In genomic region chr1:190277116-190277515, GRCh38 we compare ENCODE assay signal across 16 cellular contexts.
DNase-seq lines count a peak whose midpoint lies in the region; ATAC-seq and TF ChIP-seq lines count a peak whose summit lies in the region.
"Had no signal": no experiment of that assay in that cellular context is flagged by ENCODE, and none has a peak within 500 bp of the region (broad histone marks: within the 10 kb centered on the region; RNA-seq: fewer than 3 reads in every experiment).

No MANE protein-coding gene starts in this region.

- H2BK15ac ChIP-seq in mesendoderm (replicated peaks; ENCODE audit: low read depth), result no peak overlapping the region

- H3K18ac ChIP-seq in mesendoderm (ENCODE audit: low read length), result no peak overlapping the region

- no peak overlapping the region for H3K56ac ChIP-seq in mesendoderm (ENCODE audit: low read length)

- H2AK5ac ChIP-seq in mesendoderm (ENCODE audit: low read length), result no peak overlapping the region

- H3K9me3 Mint-ChIP-seq in WTC11, result no peaks in the 10 kb centered on the region
- H3K9me3 Mint-ChIP-seq: H9 had no signal

- no peak overlapping the region for H3K4ac ChIP-seq in mesendoderm (ENCODE audit: low read depth, low read length)

- no peak overlapping the region for H3K23ac ChIP-seq in mesendoderm (ENCODE audit: low read length)

- no peaks in the 10 kb centered on the region for H3K36me3 ChIP-seq in mesendoderm (ENCODE audit: control insufficient read depth, insufficient read depth, low read length)
- H3K36me3 ChIP-seq: BLaER1 treated with 17β-estradiol and CSF1 and Interleukin-3, amounts not matched to agents 10 nM and 100 nM had no signal

- H3K79me1 ChIP-seq in mesendoderm (ENCODE audit: low read length), result no peaks in the 10 kb centered on the region

- DNase-seq in SHP77 treated with DMSO at 0.1 percent for 48 hours (lab: John Stamatoyannopoulos, UW) (peak; percentile 3), SHP77 (lab: John Stamatoyannopoulos, UW) (no peak), WTC11 (ENCODE audit: low spot score) (no peak), mesendoderm (peak; percentile 20), T-helper 1 cell (no peak)
- no peak for DNase-seq in activated CD4-positive, alpha-beta T cell treated with anti-CD3 and anti-CD28 coated beads for 1 hour
- DNase-seq: Calu3; CD8-positive, alpha-beta T cell; DND-41; EL; GM23248; H9 had no signal

- no peak overlapping the region for H3K4me2 ChIP-seq in mesendoderm (ENCODE audit: low read length)
- H3K4me2 ChIP-seq: BLaER1 treated with 17β-estradiol and CSF1 and Interleukin-3, amounts not matched to agents 10 nM and 100 nM had no signal

- H3K27ac Mint-ChIP-seq in WTC11, result no peak overlapping the region
- H3K27ac Mint-ChIP-seq: B cell; CD8-positive, alpha-beta T cell had no signal

- no peak overlapping the region for H3K4me3 ChIP-seq in mesendoderm (ENCODE audit: low read length)
- H3K4me3 ChIP-seq: BLaER1 treated with 17β-estradiol and CSF1 and Interleukin-3, amounts not matched to agents 10 nM and 100 nM; GM12878; GM23248 had no signal

- no peaks in the 10 kb centered on the region for H3K4me1 ChIP-seq in mesendoderm (ENCODE audit: control insufficient read depth, low read depth, low read length)
- H3K4me1 ChIP-seq: BLaER1 treated with 17β-estradiol and CSF1 and Interleukin-3, amounts not matched to agents 10 nM and 100 nM had no signal

- H3K36me3 Mint-ChIP-seq in WTC11, result no peaks in the 10 kb centered on the region
- H3K36me3 Mint-ChIP-seq: CD8-positive, alpha-beta T cell had no signal

- ATAC-seq in WTC11, result peak; percentile 94
- no peak for ATAC-seq in GM19023 (IDR thresholded peaks at IDR 0.05; ENCODE audit: unreplicated experiment)
- ATAC-seq: CD8-positive, alpha-beta T cell; GM12878 had no signal

- no peak overlapping the region for H4K8ac ChIP-seq in mesendoderm (ENCODE audit: low read depth, low read length)

- H3K27me3 ChIP-seq in mesendoderm (ENCODE audit: insufficient read depth, low read length, poor library complexity), result no peaks in the 10 kb centered on the region
- H3K27me3 ChIP-seq: BLaER1 treated with 17β-estradiol and CSF1 and Interleukin-3, amounts not matched to agents 10 nM and 100 nM had no signal

- WGBS in mesendoderm (ENCODE audit: extremely low coverage, insufficient coverage, low lambda C conversion rate), result no CpG with 5 or more reads among the region's 3 CpGs

- H4K5ac ChIP-seq in mesendoderm (ENCODE audit: low read length), result no peak overlapping the region

- H3K79me2 ChIP-seq in mesendoderm (ENCODE audit: control insufficient read depth, insufficient read depth, low read length), result no peaks in the 10 kb centered on the region

- POLR2A ChIA-PET in WTC11 (lab: Charles Lee), result no interaction called here

- CTCF ChIA-PET in WTC11 (lab: Charles Lee), result no interaction called here

- no peak overlapping the region for H3K4me3 Mint-ChIP-seq in WTC11
- H3K4me3 Mint-ChIP-seq: B cell; CD8-positive, alpha-beta T cell; H9 had no signal

- H3K4me1 Mint-ChIP-seq in WTC11, result no peaks in the 10 kb centered on the region
- H3K4me1 Mint-ChIP-seq: B cell, H9 had no signal

- no peak overlapping the region for H2BK120ac ChIP-seq in mesendoderm (ENCODE audit: low read depth, low read length)

- H3K9ac ChIP-seq in mesendoderm (ENCODE audit: low read length), result no peak overlapping the region
- H3K9ac ChIP-seq: BLaER1 treated with 17β-estradiol and CSF1 and Interleukin-3, amounts not matched to agents 10 nM and 100 nM; GM23248 had no signal

- no peak for TF ChIP-seq CTCF in WTC11 (IDR thresholded peaks at IDR 0.05)

- no peaks in the 10 kb centered on the region for H3K27me3 Mint-ChIP-seq in WTC11 (ENCODE audit: low read depth)
- H3K27me3 Mint-ChIP-seq: B cell had no signal

- no peak overlapping the region for H2BK5ac ChIP-seq in mesendoderm (ENCODE audit: low read length)

- H3K27ac ChIP-seq in mesendoderm (ENCODE audit: low read depth, low read length), result no peak overlapping the region
- H3K27ac ChIP-seq: BLaER1 treated with 17β-estradiol and CSF1 and Interleukin-3, amounts not matched to agents 10 nM and 100 nM; GM23248 had no signal

TF ChIP-seq in WTC11, 78 proteins besides CTCF, POLR2A, EP300 and RAD21:
- TF ChIP-seq CREM (CRISPR knock-in tag; IDR thresholded peaks at IDR 0.05), result no peak
- no peak for TF ChIP-seq ZNF396 (CRISPR knock-in tag; IDR thresholded peaks at IDR 0.05; ENCODE audit: borderline replicate concordance)
- TF ChIP-seq PRDM15 (CRISPR knock-in tag; IDR thresholded peaks at IDR 0.05), result no peak
- TF ChIP-seq ZNF121 (CRISPR knock-in tag; IDR thresholded peaks at IDR 0.05), result no peak
- TF ChIP-seq, protein P1, sequence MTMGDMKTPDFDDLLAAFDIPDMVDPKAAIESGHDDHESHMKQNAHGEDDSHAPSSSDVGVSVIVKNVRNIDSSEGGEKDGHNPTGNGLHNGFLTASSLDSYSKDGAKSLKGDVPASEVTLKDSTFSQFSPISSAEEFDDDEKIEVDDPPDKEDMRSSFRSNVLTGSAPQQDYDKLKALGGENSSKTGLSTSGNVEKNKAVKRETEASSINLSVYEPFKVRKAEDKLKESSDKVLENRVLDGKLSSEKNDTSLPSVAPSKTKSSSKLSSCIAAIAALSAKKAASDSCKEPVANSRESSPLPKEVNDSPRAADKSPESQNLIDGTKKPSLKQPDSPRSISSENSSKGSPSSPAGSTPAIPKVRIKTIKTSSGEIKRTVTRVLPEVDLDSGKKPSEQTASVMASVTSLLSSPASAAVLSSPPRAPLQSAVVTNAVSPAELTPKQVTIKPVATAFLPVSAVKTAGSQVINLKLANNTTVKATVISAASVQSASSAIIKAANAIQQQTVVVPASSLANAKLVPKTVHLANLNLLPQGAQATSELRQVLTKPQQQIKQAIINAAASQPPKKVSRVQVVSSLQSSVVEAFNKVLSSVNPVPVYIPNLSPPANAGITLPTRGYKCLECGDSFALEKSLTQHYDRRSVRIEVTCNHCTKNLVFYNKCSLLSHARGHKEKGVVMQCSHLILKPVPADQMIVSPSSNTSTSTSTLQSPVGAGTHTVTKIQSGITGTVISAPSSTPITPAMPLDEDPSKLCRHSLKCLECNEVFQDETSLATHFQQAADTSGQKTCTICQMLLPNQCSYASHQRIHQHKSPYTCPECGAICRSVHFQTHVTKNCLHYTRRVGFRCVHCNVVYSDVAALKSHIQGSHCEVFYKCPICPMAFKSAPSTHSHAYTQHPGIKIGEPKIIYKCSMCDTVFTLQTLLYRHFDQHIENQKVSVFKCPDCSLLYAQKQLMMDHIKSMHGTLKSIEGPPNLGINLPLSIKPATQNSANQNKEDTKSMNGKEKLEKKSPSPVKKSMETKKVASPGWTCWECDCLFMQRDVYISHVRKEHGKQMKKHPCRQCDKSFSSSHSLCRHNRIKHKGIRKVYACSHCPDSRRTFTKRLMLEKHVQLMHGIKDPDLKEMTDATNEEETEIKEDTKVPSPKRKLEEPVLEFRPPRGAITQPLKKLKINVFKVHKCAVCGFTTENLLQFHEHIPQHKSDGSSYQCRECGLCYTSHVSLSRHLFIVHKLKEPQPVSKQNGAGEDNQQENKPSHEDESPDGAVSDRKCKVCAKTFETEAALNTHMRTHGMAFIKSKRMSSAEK (CRISPR knock-in tag; IDR thresholded peaks at IDR 0.05; ENCODE audit: borderline replicate concordance), result no peak
- TF ChIP-seq ZNF232 (CRISPR knock-in tag; IDR thresholded peaks at IDR 0.05), result no peak
- no peak for TF ChIP-seq NR3C1 (CRISPR knock-in tag; conservative IDR thresholded peaks at IDR 0.05; ENCODE audit: low read depth)

Comparison
In these comparisons a context has a peak if more than half of its experiments do, and no peak if none do; other contexts are left out.
1. DNase-seq: peak in SHP77 treated with DMSO at 0.1 percent for 48 hours (single experiment) and mesendoderm (single experiment); none in SHP77 (0 of 2), WTC11 (single experiment), T-helper 1 cell (0 of 5) and activated CD4-positive, alpha-beta T cell treated with anti-CD3 and anti-CD28 coated beads for 1 hour (single experiment).